ENCODE assay signal across 1 cellular context in the genomic region with DNA sequence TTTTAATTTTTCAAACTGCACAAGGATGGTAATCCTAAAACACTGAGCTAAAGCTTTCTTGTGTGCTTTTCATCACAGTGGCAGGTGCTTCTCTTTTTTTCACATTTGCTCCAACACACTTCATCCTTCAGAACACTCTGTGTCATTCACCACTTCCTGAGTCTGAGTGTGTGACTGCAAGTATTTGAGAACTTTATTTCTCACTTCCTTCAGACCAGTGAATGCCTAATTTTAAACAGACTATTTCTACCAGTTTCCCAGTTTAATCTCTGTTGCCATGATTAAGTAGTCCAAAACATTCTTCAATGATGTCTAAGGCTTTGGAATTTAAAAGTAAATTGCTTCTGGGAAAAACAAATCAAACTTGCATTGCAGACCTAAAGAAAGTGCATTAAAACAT.
TF ChIP-seq lines count a peak whose summit lies in the region.

No MANE protein-coding gene starts in this region.

TF ChIP-seq in WTC11, 78 proteins besides CTCF, POLR2A, EP300 and RAD21 (continued from another document):
- TF ChIP-seq, protein P1, sequence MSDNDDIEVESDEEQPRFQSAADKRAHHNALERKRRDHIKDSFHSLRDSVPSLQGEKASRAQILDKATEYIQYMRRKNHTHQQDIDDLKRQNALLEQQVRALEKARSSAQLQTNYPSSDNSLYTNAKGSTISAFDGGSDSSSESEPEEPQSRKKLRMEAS (CRISPR knock-in tag; IDR thresholded peaks at IDR 0.05): no peak
- TF ChIP-seq FOXJ3 (CRISPR knock-in tag; IDR thresholded peaks at IDR 0.05; ENCODE audit: borderline replicate concordance) (no peak), HMGA2 (CRISPR knock-in tag; IDR thresholded peaks at IDR 0.05) (no peak), ZNF423 (CRISPR knock-in tag; IDR thresholded peaks at IDR 0.05) (no peak), TEAD1 (CRISPR knock-in tag; IDR thresholded peaks at IDR 0.05) (no peak), SOX15 (CRISPR knock-in tag; IDR thresholded peaks at IDR 0.05) (no peak), CREM (CRISPR knock-in tag; IDR thresholded peaks at IDR 0.05) (no peak)
- TF ChIP-seq, protein P2, sequence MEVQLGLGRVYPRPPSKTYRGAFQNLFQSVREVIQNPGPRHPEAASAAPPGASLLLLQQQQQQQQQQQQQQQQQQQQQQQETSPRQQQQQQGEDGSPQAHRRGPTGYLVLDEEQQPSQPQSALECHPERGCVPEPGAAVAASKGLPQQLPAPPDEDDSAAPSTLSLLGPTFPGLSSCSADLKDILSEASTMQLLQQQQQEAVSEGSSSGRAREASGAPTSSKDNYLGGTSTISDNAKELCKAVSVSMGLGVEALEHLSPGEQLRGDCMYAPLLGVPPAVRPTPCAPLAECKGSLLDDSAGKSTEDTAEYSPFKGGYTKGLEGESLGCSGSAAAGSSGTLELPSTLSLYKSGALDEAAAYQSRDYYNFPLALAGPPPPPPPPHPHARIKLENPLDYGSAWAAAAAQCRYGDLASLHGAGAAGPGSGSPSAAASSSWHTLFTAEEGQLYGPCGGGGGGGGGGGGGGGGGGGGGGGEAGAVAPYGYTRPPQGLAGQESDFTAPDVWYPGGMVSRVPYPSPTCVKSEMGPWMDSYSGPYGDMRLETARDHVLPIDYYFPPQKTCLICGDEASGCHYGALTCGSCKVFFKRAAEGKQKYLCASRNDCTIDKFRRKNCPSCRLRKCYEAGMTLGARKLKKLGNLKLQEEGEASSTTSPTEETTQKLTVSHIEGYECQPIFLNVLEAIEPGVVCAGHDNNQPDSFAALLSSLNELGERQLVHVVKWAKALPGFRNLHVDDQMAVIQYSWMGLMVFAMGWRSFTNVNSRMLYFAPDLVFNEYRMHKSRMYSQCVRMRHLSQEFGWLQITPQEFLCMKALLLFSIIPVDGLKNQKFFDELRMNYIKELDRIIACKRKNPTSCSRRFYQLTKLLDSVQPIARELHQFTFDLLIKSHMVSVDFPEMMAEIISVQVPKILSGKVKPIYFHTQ (CRISPR knock-in tag; IDR thresholded peaks at IDR 0.05): no peak
- TF ChIP-seq, protein P3, sequence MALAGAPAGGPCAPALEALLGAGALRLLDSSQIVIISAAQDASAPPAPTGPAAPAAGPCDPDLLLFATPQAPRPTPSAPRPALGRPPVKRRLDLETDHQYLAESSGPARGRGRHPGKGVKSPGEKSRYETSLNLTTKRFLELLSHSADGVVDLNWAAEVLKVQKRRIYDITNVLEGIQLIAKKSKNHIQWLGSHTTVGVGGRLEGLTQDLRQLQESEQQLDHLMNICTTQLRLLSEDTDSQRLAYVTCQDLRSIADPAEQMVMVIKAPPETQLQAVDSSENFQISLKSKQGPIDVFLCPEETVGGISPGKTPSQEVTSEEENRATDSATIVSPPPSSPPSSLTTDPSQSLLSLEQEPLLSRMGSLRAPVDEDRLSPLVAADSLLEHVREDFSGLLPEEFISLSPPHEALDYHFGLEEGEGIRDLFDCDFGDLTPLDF (CRISPR knock-in tag; IDR thresholded peaks at IDR 0.05): no peak
- TF ChIP-seq, protein P4, sequence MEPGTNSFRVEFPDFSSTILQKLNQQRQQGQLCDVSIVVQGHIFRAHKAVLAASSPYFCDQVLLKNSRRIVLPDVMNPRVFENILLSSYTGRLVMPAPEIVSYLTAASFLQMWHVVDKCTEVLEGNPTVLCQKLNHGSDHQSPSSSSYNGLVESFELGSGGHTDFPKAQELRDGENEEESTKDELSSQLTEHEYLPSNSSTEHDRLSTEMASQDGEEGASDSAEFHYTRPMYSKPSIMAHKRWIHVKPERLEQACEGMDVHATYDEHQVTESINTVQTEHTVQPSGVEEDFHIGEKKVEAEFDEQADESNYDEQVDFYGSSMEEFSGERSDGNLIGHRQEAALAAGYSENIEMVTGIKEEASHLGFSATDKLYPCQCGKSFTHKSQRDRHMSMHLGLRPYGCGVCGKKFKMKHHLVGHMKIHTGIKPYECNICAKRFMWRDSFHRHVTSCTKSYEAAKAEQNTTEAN (CRISPR knock-in tag; IDR thresholded peaks at IDR 0.05): no peak
- TF ChIP-seq, protein P5, sequence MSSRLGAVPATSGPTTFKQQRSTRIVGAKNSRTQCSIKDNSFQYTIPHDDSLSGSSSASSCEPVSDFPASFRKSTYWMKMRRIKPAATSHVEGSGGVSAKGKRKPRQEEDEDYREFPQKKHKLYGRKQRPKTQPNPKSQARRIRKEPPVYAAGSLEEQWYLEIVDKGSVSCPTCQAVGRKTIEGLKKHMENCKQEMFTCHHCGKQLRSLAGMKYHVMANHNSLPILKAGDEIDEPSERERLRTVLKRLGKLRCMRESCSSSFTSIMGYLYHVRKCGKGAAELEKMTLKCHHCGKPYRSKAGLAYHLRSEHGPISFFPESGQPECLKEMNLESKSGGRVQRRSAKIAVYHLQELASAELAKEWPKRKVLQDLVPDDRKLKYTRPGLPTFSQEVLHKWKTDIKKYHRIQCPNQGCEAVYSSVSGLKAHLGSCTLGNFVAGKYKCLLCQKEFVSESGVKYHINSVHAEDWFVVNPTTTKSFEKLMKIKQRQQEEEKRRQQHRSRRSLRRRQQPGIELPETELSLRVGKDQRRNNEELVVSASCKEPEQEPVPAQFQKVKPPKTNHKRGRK (CRISPR knock-in tag; IDR thresholded peaks at IDR 0.05; ENCODE audit: borderline replicate concordance): no peak
- TF ChIP-seq, protein P6, sequence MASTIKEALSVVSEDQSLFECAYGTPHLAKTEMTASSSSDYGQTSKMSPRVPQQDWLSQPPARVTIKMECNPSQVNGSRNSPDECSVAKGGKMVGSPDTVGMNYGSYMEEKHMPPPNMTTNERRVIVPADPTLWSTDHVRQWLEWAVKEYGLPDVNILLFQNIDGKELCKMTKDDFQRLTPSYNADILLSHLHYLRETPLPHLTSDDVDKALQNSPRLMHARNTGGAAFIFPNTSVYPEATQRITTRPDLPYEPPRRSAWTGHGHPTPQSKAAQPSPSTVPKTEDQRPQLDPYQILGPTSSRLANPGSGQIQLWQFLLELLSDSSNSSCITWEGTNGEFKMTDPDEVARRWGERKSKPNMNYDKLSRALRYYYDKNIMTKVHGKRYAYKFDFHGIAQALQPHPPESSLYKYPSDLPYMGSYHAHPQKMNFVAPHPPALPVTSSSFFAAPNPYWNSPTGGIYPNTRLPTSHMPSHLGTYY (CRISPR knock-in tag; IDR thresholded peaks at IDR 0.05): no peak
- TF ChIP-seq, protein P7, sequence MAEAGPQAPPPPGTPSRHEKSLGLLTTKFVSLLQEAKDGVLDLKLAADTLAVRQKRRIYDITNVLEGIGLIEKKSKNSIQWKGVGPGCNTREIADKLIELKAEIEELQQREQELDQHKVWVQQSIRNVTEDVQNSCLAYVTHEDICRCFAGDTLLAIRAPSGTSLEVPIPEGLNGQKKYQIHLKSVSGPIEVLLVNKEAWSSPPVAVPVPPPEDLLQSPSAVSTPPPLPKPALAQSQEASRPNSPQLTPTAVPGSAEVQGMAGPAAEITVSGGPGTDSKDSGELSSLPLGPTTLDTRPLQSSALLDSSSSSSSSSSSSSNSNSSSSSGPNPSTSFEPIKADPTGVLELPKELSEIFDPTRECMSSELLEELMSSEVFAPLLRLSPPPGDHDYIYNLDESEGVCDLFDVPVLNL (CRISPR knock-in tag; IDR thresholded peaks at IDR 0.05; ENCODE audit: borderline replicate concordance, low read depth): no peak
